Comparison of ENCODE assay signal across 13 cellular contexts in the genomic region with DNA sequence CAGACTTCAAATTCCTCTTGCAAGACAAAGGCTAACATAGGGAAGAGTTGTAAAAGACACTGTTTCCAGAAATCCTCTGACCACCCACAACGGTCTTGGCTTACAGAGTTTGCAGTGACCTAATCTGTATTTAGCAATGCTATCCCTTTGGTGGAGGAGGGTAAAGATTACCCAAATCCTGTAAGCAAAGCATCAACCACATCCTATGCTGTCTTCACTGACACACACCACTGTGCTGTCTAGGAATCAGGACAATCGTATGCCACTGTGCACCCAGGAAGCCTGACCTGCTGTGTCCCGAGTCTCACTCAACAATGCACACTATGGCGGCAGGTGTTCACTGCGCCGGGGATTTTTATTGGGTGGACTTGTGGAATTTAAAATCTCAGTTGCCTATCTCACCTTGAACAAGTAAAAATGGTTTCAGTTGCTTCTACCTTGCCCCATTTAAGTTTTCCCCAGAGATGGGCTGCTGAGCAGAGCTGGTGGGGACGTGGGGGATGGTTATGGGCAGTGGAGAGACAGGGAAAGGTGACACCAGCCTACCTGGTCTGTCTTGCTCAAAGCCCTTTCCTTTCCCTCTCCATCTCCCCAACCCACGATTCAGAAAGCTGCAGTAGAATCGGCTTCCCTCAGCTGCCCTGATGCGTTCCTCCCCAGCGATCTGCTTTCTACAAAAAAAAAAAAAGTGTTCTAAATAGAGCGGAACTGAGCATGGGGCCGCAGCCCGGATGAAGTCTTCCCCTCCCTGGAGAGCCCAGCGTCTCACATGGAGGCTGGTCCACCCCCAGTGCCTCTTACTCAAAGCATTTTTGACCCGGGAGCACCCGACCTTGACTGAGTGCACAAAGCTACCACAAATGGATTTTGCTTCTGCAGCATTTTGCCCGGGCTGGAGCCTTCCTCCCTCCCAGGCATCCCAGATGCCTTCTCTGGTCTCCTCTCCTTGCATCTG.
DNase-seq lines count a peak whose midpoint lies in the region; ATAC-seq lines count a peak whose summit lies in the region.
"Had no signal": no experiment of that assay in that cellular context is flagged by ENCODE, and none has a peak within 500 bp of the region (broad histone marks: within the 10 kb centered on the region; RNA-seq: fewer than 3 reads in every experiment).

No MANE protein-coding gene starts in this region.

- no peaks in the 10 kb centered on the region for H3K4me1 ChIP-seq in CD8-positive, alpha-beta memory T cell (ENCODE audit: insufficient read depth, low read length)
- H3K4me1 ChIP-seq: spleen had no signal

- no peak overlapping the region for H3K27ac Mint-ChIP-seq in CD8-positive, alpha-beta memory T cell
- H3K27ac Mint-ChIP-seq: activated naive CD4-positive, alpha-beta T cell treated with anti-CD3 and anti-CD28 coated beads, Interleukin-2, amount 50 U/mL, for 72 hours had no signal

- H3K9me3 Mint-ChIP-seq in CD8-positive, alpha-beta memory T cell, result peaks cover 0 to 3% (median 0%) of the 10 kb centered on the region in 5 donors
- H3K9me3 Mint-ChIP-seq: activated naive CD4-positive, alpha-beta T cell treated with anti-CD3 and anti-CD28 coated beads, Interleukin-2, amount 50 U/mL, for 72 hours had no signal

- CTCF ChIA-PET in CD8-positive, alpha-beta memory T cell (lab: Charles Lee), result no interaction called here

- DNase-seq in COLO668 (lab: John Stamatoyannopoulos, UW; ENCODE audit: unreplicated experiment), result peak; percentile 60
- DNase-seq in NCI-H2107 treated with DMSO at 0.1 percent for 48 hours (lab: John Stamatoyannopoulos, UW; ENCODE audit: unreplicated experiment), result peak; percentile 80
- peak; percentile 57 for DNase-seq in hepatic stellate cell (ENCODE audit: low spot score)
- DNase-seq in NCI-H2081 treated with DMSO at 0.1 percent for 48 hours (lab: John Stamatoyannopoulos, UW), result no peak
- DNase-seq in CD8-positive, alpha-beta memory T cell, result no peak
- DNase-seq in COR-L47 (lab: John Stamatoyannopoulos, UW), result no peak
- DNase-seq: GDM1, spleen, upper lobe of left lung had no signal

- no peak overlapping the region for H3K4me3 Mint-ChIP-seq in CD8-positive, alpha-beta memory T cell

- H3K36me3 Mint-ChIP-seq in CD8-positive, alpha-beta memory T cell, result no peaks in the 10 kb centered on the region
- H3K36me3 Mint-ChIP-seq: activated naive CD4-positive, alpha-beta T cell treated with anti-CD3 and anti-CD28 coated beads, Interleukin-2, amount 50 U/mL, for 72 hours had no signal

- no peak overlapping the region for H3K27ac ChIP-seq in CD8-positive, alpha-beta memory T cell (ENCODE audit: low read depth, low read length)
- H3K27ac ChIP-seq: SK-N-MC, spleen, upper lobe of left lung had no signal

- POLR2A ChIA-PET in CD8-positive, alpha-beta memory T cell (lab: Charles Lee), result no interaction called here

- H3K27me3 ChIP-seq in CD8-positive, alpha-beta memory T cell (ENCODE audit: insufficient read depth, low read length, poor library complexity, severe bottlenecking), result no peaks in the 10 kb centered on the region
- H3K27me3 ChIP-seq: spleen, upper lobe of left lung had no signal

- H3K9me3 ChIP-seq in CD8-positive, alpha-beta memory T cell (ENCODE audit: low read length), result no peaks in the 10 kb centered on the region
- H3K9me3 ChIP-seq: spleen, upper lobe of left lung had no signal

- no peak overlapping the region for H3K4me3 ChIP-seq in CD8-positive, alpha-beta memory T cell (ENCODE audit: low read length)
- H3K4me3 ChIP-seq: SK-N-MC, spleen, upper lobe of left lung had no signal

- H3K27me3 Mint-ChIP-seq in CD8-positive, alpha-beta memory T cell, result peaks cover 0 to 4% of the 10 kb centered on the region in 2 donors

- no peaks in the 10 kb centered on the region for H3K36me3 ChIP-seq in CD8-positive, alpha-beta memory T cell (ENCODE audit: insufficient read depth, low read length)
- H3K36me3 ChIP-seq: spleen, upper lobe of left lung had no signal

- no peaks in the 10 kb centered on the region for H3K4me1 Mint-ChIP-seq in CD8-positive, alpha-beta memory T cell

- peak; percentile 51 for ATAC-seq in GM21576 (IDR thresholded peaks at IDR 0.05; ENCODE audit: unreplicated experiment)
- ATAC-seq in HG02623 (IDR thresholded peaks at IDR 0.05; ENCODE audit: unreplicated experiment), result no peak
- ATAC-seq: activated naive CD4-positive, alpha-beta T cell treated with anti-CD3 and anti-CD28 coated beads, Interleukin-2, amount 50 U/mL, for 72 hours had no signal

Comparison
In these comparisons a context has a peak if more than half of its experiments do, and no peak if none do; other contexts are left out.
1. DNase-seq: peak in COLO668 (single experiment), NCI-H2107 treated with DMSO at 0.1 percent for 48 hours (single experiment) and hepatic stellate cell (single experiment); none in NCI-H2081 treated with DMSO at 0.1 percent for 48 hours (single experiment), CD8-positive, alpha-beta memory T cell (0 of 5) and COR-L47 (single experiment).